In the genomic region with DNA sequence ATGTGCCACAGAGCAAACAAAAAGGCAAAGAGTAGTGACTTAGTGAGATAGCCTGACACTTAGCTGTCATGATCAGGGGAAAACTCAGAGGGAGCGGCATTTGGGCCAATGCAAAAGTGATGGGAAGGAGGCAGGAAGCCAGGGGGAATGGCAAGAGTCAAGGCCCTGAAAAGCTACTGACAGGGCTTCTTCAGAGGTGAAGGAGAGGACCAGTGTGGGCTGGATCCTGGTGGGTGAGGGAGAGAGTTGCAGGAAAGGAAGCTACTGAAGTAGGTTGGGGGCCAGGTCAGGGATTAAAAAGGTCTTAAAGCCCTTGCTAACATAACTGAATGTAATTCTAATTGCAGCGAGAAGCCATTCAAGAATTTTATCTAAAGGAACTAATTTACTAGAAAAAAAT, we compare ENCODE assay signal across 15 cellular contexts.
DNase-seq lines count a peak whose midpoint lies in the region; ATAC-seq and TF ChIP-seq lines count a peak whose summit lies in the region.
"Had no signal": no experiment of that assay in that cellular context is flagged by ENCODE, and none has a peak within 500 bp of the region (broad histone marks: within the 10 kb centered on the region; RNA-seq: fewer than 3 reads in every experiment).

No MANE protein-coding gene starts in this region.

- H2AK5ac ChIP-seq in H9 (ENCODE audit: insufficient read length, low read length), result no peak overlapping the region
- no peak overlapping the region for H2AK5ac ChIP-seq in neuronal stem cell (ENCODE audit: low read depth, low read length)

- no peak overlapping the region for H2BK20ac ChIP-seq in H9 (ENCODE audit: low read depth, low read length, poor library complexity, severe bottlenecking)

- H3K27ac ChIP-seq in H9 (ENCODE audit: insufficient read length, low read depth, low read length) (no peak overlapping the region), endodermal cell (ENCODE audit: low read depth, low read length) (no peak overlapping the region), neuronal stem cell (replicated peaks; ENCODE audit: low read length) (no peak overlapping the region), Peyer's patch (no peak overlapping the region)

- H3K4me1 ChIP-seq in H9 (ENCODE audit: insufficient read depth, low read length) (no peaks in the 10 kb centered on the region; the same call in 1 of the 2 replicates), endodermal cell (ENCODE audit: control insufficient read depth, insufficient read depth, low read length) (no peaks in the 10 kb centered on the region), neuronal stem cell (ENCODE audit: control insufficient read depth in 2 of 2, insufficient read depth in 1 of 2, low read depth in 1 of 2, low read length in 2 of 2) (no peaks in the 10 kb centered on the region), Peyer's patch (no peaks in the 10 kb centered on the region)

- H3K4ac ChIP-seq in H9 (ENCODE audit: low read depth, low read length) (no peak overlapping the region), neuronal stem cell (ENCODE audit: low read length) (no peak overlapping the region)

- H2BK15ac ChIP-seq in H9 (ENCODE audit: low read depth, low read length) (no peak overlapping the region), neuronal stem cell (ENCODE audit: low read length) (no peak overlapping the region)

- no peak overlapping the region for H3K4me3 Mint-ChIP-seq in H9
- H3K4me3 Mint-ChIP-seq in endodermal cell, result no peak overlapping the region
- H3K4me3 Mint-ChIP-seq: CD4-positive, alpha-beta memory T cell had no signal

- H3K4me3 ChIP-seq in endodermal cell (ENCODE audit: low read length) (no peak overlapping the region), neuronal stem cell (ENCODE audit: low read length in 2 of 2) (no peak overlapping the region), Peyer's patch (no peak overlapping the region)

- H3K27me3 ChIP-seq in H9 (ENCODE audit: insufficient read depth, low read length) (no peaks in the 10 kb centered on the region), endodermal cell (ENCODE audit: control insufficient read depth, insufficient read depth, low read length, poor library complexity, severe bottlenecking) (no peaks in the 10 kb centered on the region), neuronal stem cell (ENCODE audit: control insufficient read depth in 3 of 3, insufficient read depth in 3 of 3, low read depth in 1 of 3, low read length in 3 of 3) (no peaks in the 10 kb centered on the region), Peyer's patch (no peaks in the 10 kb centered on the region)

- H3K4me2 ChIP-seq in H9 (ENCODE audit: insufficient read depth, insufficient read length, low read length), result no peak overlapping the region
- H3K4me2 ChIP-seq in neuronal stem cell (ENCODE audit: insufficient read depth, low read length, poor library complexity, severe bottlenecking), result no peak overlapping the region

- no peak overlapping the region for H2BK12ac ChIP-seq in H9 (ENCODE audit: insufficient read length, low read depth, low read length)
- H2BK12ac ChIP-seq in neuronal stem cell (ENCODE audit: low read length), result no peak overlapping the region

- TF ChIP-seq POLR2A in Peyer's patch (IDR thresholded peaks at IDR 0.05), result no peak

- H3K4me1 Mint-ChIP-seq in H9 (no peaks in the 10 kb centered on the region), endodermal cell (no peaks in the 10 kb centered on the region)
- H3K4me1 Mint-ChIP-seq: CD4-positive, alpha-beta memory T cell had no signal

- H3K27me3 Mint-ChIP-seq in H9 (ENCODE audit: low read depth), result no peaks in the 10 kb centered on the region
- no peaks in the 10 kb centered on the region for H3K27me3 Mint-ChIP-seq in endodermal cell (ENCODE audit: insufficient read depth)
- H3K27me3 Mint-ChIP-seq: CD4-positive, alpha-beta memory T cell had no signal

- no CpG with 5 or more reads among the region's 2 CpGs for WGBS in H9 (ENCODE audit: extremely low coverage, insufficient read length, low lambda C conversion rate)
- 83 to 88% methylated on average over 1 to 2 of the region's 2 CpGs for WGBS in endodermal cell (ENCODE audit: insufficient coverage in 1 of 2, insufficient read length in 1 of 2), 2 experiments
- WGBS in neuronal stem cell (ENCODE audit: extremely low coverage in 2 of 2, insufficient read length in 2 of 2, insufficient replicate concordance in 1 of 2), 2 donors, result no CpG with 5 or more reads among the region's 2 CpGs

- H3K36me3 Mint-ChIP-seq in H9 (ENCODE audit: insufficient read depth in 1 of 3, low read depth in 3 of 3), result no peaks in the 10 kb centered on the region; a peak in 2 of 7 replicates
- no peaks in the 10 kb centered on the region for H3K36me3 Mint-ChIP-seq in endodermal cell (ENCODE audit: low read depth)
- H3K36me3 Mint-ChIP-seq: CD4-positive, alpha-beta memory T cell had no signal

- no peak overlapping the region for H4K5ac ChIP-seq in H9 (ENCODE audit: insufficient read length, low read depth, low read length)

- ATAC-seq in GM18502 (IDR thresholded peaks at IDR 0.05; ENCODE audit: poor library complexity, unreplicated experiment), result no peak

- H2BK5ac ChIP-seq in H9 (ENCODE audit: insufficient read length, low read length), result no peak overlapping the region
- H2BK5ac ChIP-seq in neuronal stem cell (ENCODE audit: low read length), result no peak overlapping the region

- H3K9ac ChIP-seq in H9 (ENCODE audit: extremely low read depth, insufficient read length, low read length), result no peak overlapping the region
- no peak overlapping the region for H3K9ac ChIP-seq in endodermal cell (ENCODE audit: extremely low read depth, low read length, poor library complexity, severe bottlenecking)
- no peak overlapping the region for H3K9ac ChIP-seq in neuronal stem cell (ENCODE audit: low read depth, low read length, poor library complexity)

- no peak overlapping the region for H3T11ph ChIP-seq in H9 (ENCODE audit: low read length)

- no peak for TF ChIP-seq CTCF in H9 (conservative IDR thresholded peaks at IDR 0.05)
- no peak for TF ChIP-seq CTCF in endodermal cell (conservative IDR thresholded peaks at IDR 0.05)
- TF ChIP-seq CTCF in Peyer's patch (IDR thresholded peaks at IDR 0.05), result no peak

- no peak overlapping the region for H3K23ac ChIP-seq in H9 (ENCODE audit: insufficient read length, low read depth, low read length)
- no peak overlapping the region for H3K23ac ChIP-seq in neuronal stem cell (ENCODE audit: low read depth, low read length, poor library complexity)

- H4K20me1 ChIP-seq in H9 (ENCODE audit: control insufficient read depth, insufficient read depth, insufficient read length), result no peaks in the 10 kb centered on the region

- H2AFZ ChIP-seq in H9 (ENCODE audit: low read length) (no peak overlapping the region), neuronal stem cell (ENCODE audit: low read length) (no peak overlapping the region)

- H3K79me1 ChIP-seq in H9 (ENCODE audit: insufficient read depth, low read depth, low read length, poor library complexity, severe bottlenecking) (no peaks in the 10 kb centered on the region), neuronal stem cell (ENCODE audit: low read depth, low read length) (no peaks in the 10 kb centered on the region)

- H3K9me3 Mint-ChIP-seq in H9 (no peaks in the 10 kb centered on the region), endodermal cell (no peaks in the 10 kb centered on the region)
- H3K9me3 Mint-ChIP-seq: CD4-positive, alpha-beta memory T cell had no signal

- no peaks in the 10 kb centered on the region for H3K23me2 ChIP-seq in H9 (ENCODE audit: insufficient read length, low read depth, low read length, poor library complexity, severe bottlenecking)

- H3K9me3 ChIP-seq in H9 (ENCODE audit: control insufficient read depth, low read depth, low read length) (no peaks in the 10 kb centered on the region), endodermal cell (ENCODE audit: control insufficient read depth, low read length) (no peaks in the 10 kb centered on the region), neuronal stem cell (replicated peaks in 1 of 2; ENCODE audit: control insufficient read depth in 2 of 2, insufficient read depth in 1 of 2, low read depth in 1 of 2, low read length in 2 of 2) (no peaks in the 10 kb centered on the region), Peyer's patch (no peaks in the 10 kb centered on the region)

- H4K91ac ChIP-seq in H9 (ENCODE audit: insufficient read length, low read depth, low read length) (no peak overlapping the region), neuronal stem cell (ENCODE audit: low read depth, low read length, poor library complexity) (no peak overlapping the region)

- H4K8ac ChIP-seq in H9 (replicated peaks; ENCODE audit: insufficient read length, low read depth, low read length) (no peak overlapping the region), neuronal stem cell (ENCODE audit: low read depth, low read length) (no peak overlapping the region)

- H3K27ac Mint-ChIP-seq in H9 (peak overlapping the region in 2 of 3 experiments; percentile 2 to 26; a peak in 3 of 7 replicates), endodermal cell (no peak overlapping the region)
- H3K27ac Mint-ChIP-seq: CD4-positive, alpha-beta memory T cell had no signal

- H3K79me2 ChIP-seq in H9 (ENCODE audit: insufficient read depth, low read length), result no peaks in the 10 kb centered on the region

- DNase-seq in H9, result no peak
- peak; percentile 48 for DNase-seq in endodermal cell
- no peak for DNase-seq in neuronal stem cell (ENCODE audit: low spot score)
- DNase-seq in Peyer's patch, result no peak
- no peak for DNase-seq in hippocampal formation (lab: John Stamatoyannopoulos, UW)
- DNase-seq: C1 segment of cervical spinal cord; Calu3; CD4-positive, alpha-beta memory T cell; COR-L47; DMS53; DMS79 treated with DMSO at 0.1 percent for 48 hours; GF-D8; GOT3; HCEC 1CT had no signal

- H3K56ac ChIP-seq in H9 (ENCODE audit: insufficient read length, low read depth, low read length), result no peak overlapping the region

- H2BK120ac ChIP-seq in H9 (ENCODE audit: low read depth, low read length, poor library complexity, severe bottlenecking) (no peak overlapping the region), neuronal stem cell (ENCODE audit: low read depth, low read length) (no peak overlapping the region)

- H3K36me3 ChIP-seq in endodermal cell (ENCODE audit: control insufficient read depth, insufficient read depth, low read length), result no peaks in the 10 kb centered on the region
- H3K36me3 ChIP-seq in neuronal stem cell (replicated peaks in 1 of 2; ENCODE audit: control insufficient read depth in 2 of 2, insufficient read depth in 2 of 2, low read length in 2 of 2), result peaks cover 4 to 96% of the 10 kb centered on the region in 2 donors
- H3K36me3 ChIP-seq in Peyer's patch, result no peaks in the 10 kb centered on the region

- no peak overlapping the region for H3K18ac ChIP-seq in H9 (ENCODE audit: insufficient read length, low read depth, low read length)
- peak overlapping the region; percentile 64 for H3K18ac ChIP-seq in neuronal stem cell (ENCODE audit: low read length)

- no peak overlapping the region for H3K14ac ChIP-seq in H9 (ENCODE audit: insufficient read depth, low read length)
- H3K14ac ChIP-seq in neuronal stem cell (ENCODE audit: low read length), result no peak overlapping the region
